ENCODE assay signal across 10 cellular contexts in genomic region chr19:11379857-11380350, GRCh38. TPM values are rescaled to one million over a fixed set of nuclear protein-coding genes. Genes with fewer than 3 reads are reported as not detected.
DNase-seq lines count a peak whose midpoint lies in the region; ATAC-seq, FAIRE-seq and TF ChIP-seq lines count a peak whose summit lies in the region.
"Had no signal": no experiment of that assay in that cellular context is flagged by ENCODE, and none has a peak within 500 bp of the region (broad histone marks: within the 10 kb centered on the region; RNA-seq: fewer than 3 reads in every experiment).

No MANE protein-coding gene starts in this region.

- CTCF ChIA-PET in activated CD4-positive, alpha-beta memory T cell treated with anti-CD3 and anti-CD28 coated beads for 36 hours (lab: Charles Lee), result interaction anchor here (0.5 to 2.7 kb wide), 4 partner anchors 11 to 972 kb away, joined by 3 to 35 read pairs (median 14); partner anchors contain the start of gene ELAVL3

- H3K27ac Mint-ChIP-seq in activated CD4-positive, alpha-beta memory T cell treated with anti-CD3 and anti-CD28 coated beads for 36 hours, result peak overlapping the region; percentile 90

- peaks cover 21% of the 10 kb centered on the region for H3K36me3 Mint-ChIP-seq in activated CD4-positive, alpha-beta memory T cell treated with anti-CD3 and anti-CD28 coated beads for 36 hours

- ATAC-seq in HG03520 (IDR thresholded peaks at IDR 0.05; ENCODE audit: unreplicated experiment) (no peak), GM19351 (IDR thresholded peaks at IDR 0.05; ENCODE audit: unreplicated experiment) (no peak)

- peaks cover 19% of the 10 kb centered on the region for H3K27me3 ChIP-seq in left ventricle myocardium inferior (ENCODE audit: low read depth)
- H3K27me3 ChIP-seq in keratinocyte (ENCODE audit: control insufficient read depth, extremely low read depth, insufficient read depth, low read length), result peaks cover 9% of the 10 kb centered on the region
- H3K27me3 ChIP-seq in vagina, result no peaks in the 10 kb centered on the region
- H3K27me3 ChIP-seq: brain microvascular endothelial cell had no signal

- no peak for FAIRE-seq in keratinocyte (lab: Jason Lieb, UNC)

- H3K4me3 Mint-ChIP-seq in activated CD4-positive, alpha-beta memory T cell treated with anti-CD3 and anti-CD28 coated beads for 36 hours, result peak overlapping the region; percentile 81

- H3K36me3 ChIP-seq in left ventricle myocardium inferior (no peaks in the 10 kb centered on the region), keratinocyte (ENCODE audit: control insufficient read depth in 2 of 2, extremely low read depth in 1 of 2, insufficient read depth in 2 of 2, low read length in 2 of 2) (no peaks in the 10 kb centered on the region), vagina (no peaks in the 10 kb centered on the region)
- H3K36me3 ChIP-seq: brain microvascular endothelial cell, suprapubic skin had no signal

- no peak for TF ChIP-seq CTCF in left ventricle myocardium inferior (IDR thresholded peaks at IDR 0.05; ENCODE audit: borderline replicate concordance)
- no peak for TF ChIP-seq CTCF in keratinocyte (optimal IDR thresholded peaks at IDR 0.05 in 1 of 3, IDR thresholded peaks at IDR 0.05 in 1 of 3, conservative IDR thresholded peaks at IDR 0.05 in 1 of 3; ENCODE audit: extremely low read depth in 1 of 3, insufficient read depth in 2 of 3, low read length in 3 of 3)
- no peak for TF ChIP-seq CTCF in vagina (IDR thresholded peaks at IDR 0.05)

- no peak overlapping the region for H3K9ac ChIP-seq in keratinocyte (ENCODE audit: control insufficient read depth, extremely low read depth, insufficient read depth, low read length)

- H3K4me2 ChIP-seq in keratinocyte (ENCODE audit: control insufficient read depth, extremely low read depth, insufficient read depth, low read depth, low read length), result peak overlapping the region; percentile 97

- H2AFZ ChIP-seq in keratinocyte (ENCODE audit: control insufficient read depth, low read length), result no peak overlapping the region

- no peak for TF ChIP-seq POLR2A in vagina (IDR thresholded peaks at IDR 0.05)

- H3K9me3 ChIP-seq in left ventricle myocardium inferior (replicated peaks) (no peaks in the 10 kb centered on the region), keratinocyte (ENCODE audit: control insufficient read depth, low read depth, low read length) (no peaks in the 10 kb centered on the region), vagina (no peaks in the 10 kb centered on the region)
- H3K9me3 ChIP-seq: suprapubic skin had no signal

- peaks cover 43% of the 10 kb centered on the region for H3K4me1 Mint-ChIP-seq in activated CD4-positive, alpha-beta memory T cell treated with anti-CD3 and anti-CD28 coated beads for 36 hours (ENCODE audit: low read depth)

- H3K9me3 Mint-ChIP-seq in activated CD4-positive, alpha-beta memory T cell treated with anti-CD3 and anti-CD28 coated beads for 36 hours, result no peaks in the 10 kb centered on the region

- DNase-seq in left ventricle myocardium inferior (no peak), cardiac septum (ENCODE audit: low spot score) (no peak), keratinocyte (ENCODE audit: low read depth, low spot score) (no peak), vagina (ENCODE audit: extremely low spot score in 2 of 2) (no peak), HuH-7 (ENCODE audit: low spot score) (no peak)
- DNase-seq in activated CD4-positive, alpha-beta memory T cell treated with anti-CD3 and anti-CD28 coated beads for 36 hours, result no peak

- H3K9me1 ChIP-seq in keratinocyte (ENCODE audit: control insufficient read depth, extremely low read depth, insufficient read depth, low read length), result peaks cover 7% of the 10 kb centered on the region

- H3K4me3 ChIP-seq in left ventricle myocardium inferior (peak overlapping the region; percentile 73), keratinocyte (ENCODE audit: control insufficient read depth in 2 of 3, extremely low read depth in 1 of 3, insufficient read depth in 2 of 3, low read depth in 1 of 3, low read length in 3 of 3) (peak overlapping the region in 1 of 3 experiments; percentile 85), vagina (peak overlapping the region; percentile 51 to 69)

- H3K4me1 ChIP-seq in left ventricle myocardium inferior (peaks cover 79% of the 10 kb centered on the region), keratinocyte (ENCODE audit: control insufficient read depth, extremely low read depth, insufficient read depth, low read length) (peaks cover 52% of the 10 kb centered on the region), vagina (peaks cover 82% of the 10 kb centered on the region)

- dilution Hi-C loops in keratinocyte (cut with MboI; ENCODE audit: extremely low pct_ligation_motif_present, low sequenced_read_pairs), result no loop called here

- no peaks in the 10 kb centered on the region for H4K20me1 ChIP-seq in keratinocyte (ENCODE audit: control insufficient read depth, extremely low read depth, insufficient read depth, low read length)

- H3K27ac ChIP-seq in left ventricle myocardium inferior (replicated peaks) (no peak overlapping the region), keratinocyte (ENCODE audit: control insufficient read depth, insufficient read depth, low read length) (no peak overlapping the region), vagina (peak overlapping the region; percentile 94)

- intact Hi-C loops in left ventricle myocardium inferior (cut with micrococcal nuclease) (no loop called here), cardiac septum (cut with DNase I) (loop anchor here (2.0 to 5.0 kb wide), 5 partner anchors 33 to 102 kb away; partner anchors contain the start of genes CCDC159, ELAVL3, ODAD3 and PRKCSH), vagina (cut with DNase I) (loop anchor here (2.0 to 5.0 kb wide), 3 partner anchors 42 to 85 kb away; no protein-coding TSS in a partner anchor)
- intact Hi-C loops in activated CD4-positive, alpha-beta memory T cell treated with anti-CD3 and anti-CD28 coated beads for 36 hours (cut with micrococcal nuclease), result loop anchor here (2.0 kb wide), 1 partner anchor 103 kb away; no protein-coding TSS in a partner anchor

- POLR2A ChIA-PET in activated CD4-positive, alpha-beta memory T cell treated with anti-CD3 and anti-CD28 coated beads for 36 hours (lab: Charles Lee), result interaction anchor here (1.8 to 2.6 kb wide), 2 partner anchors 34 to 103 kb away, joined by 6 to 9 read pairs; partner anchors contain the start of genes CCDC159 and TMEM205

- peaks cover 10% of the 10 kb centered on the region for H3K27me3 Mint-ChIP-seq in activated CD4-positive, alpha-beta memory T cell treated with anti-CD3 and anti-CD28 coated beads for 36 hours

- peaks cover 4% of the 10 kb centered on the region for H3K79me2 ChIP-seq in keratinocyte (ENCODE audit: control insufficient read depth, insufficient read depth, low read length)

RNA-seq across cellular contexts. Expression of gene EPOR, which starts 4.2 kb away (rescaled TPM):
- total RNA-seq in left ventricle myocardium inferior (6.0 TPM), cardiac septum (5.6 TPM), vagina (14.5 TPM)
- total RNA-seq in activated CD4-positive, alpha-beta memory T cell treated with anti-CD3 and anti-CD28 coated beads for 36 hours, result 1 to 10 TPM; 8.6 to 9.0 TPM
- polyA plus RNA-seq in keratinocyte, result 0.68 to 0.94 TPM (median 0.85 TPM) in 3 replicates
- 0.17 TPM for polyA plus RNA-seq in keratinocyte (2011; ENCODE audit: low read depth)
- polyA plus RNA-seq in keratinocyte (2011; cell fraction: cytosol; rRNA removed), result 0.41 and 0.95 TPM in 2 replicates
- 0.80 and 1.5 TPM in 2 replicates for polyA plus RNA-seq in keratinocyte (2011; cell fraction: nucleus; rRNA removed)
- polyA plus RNA-seq in keratinocyte (2012; ENCODE audit: low replicate concordance), result 0.71 and 1.0 TPM in 2 replicates
- 0.26 to 0.52 TPM (median 0.43 TPM) in 3 replicates for polyA minus RNA-seq in keratinocyte
- polyA minus RNA-seq in keratinocyte (2011; cell fraction: cytosol; rRNA and poly(A)+ RNA removed), result 3.3 TPM
- polyA minus RNA-seq in keratinocyte (2011; cell fraction: nucleus; rRNA and poly(A)+ RNA removed), result 0.31 and 0.63 TPM in 2 replicates

RNA-seq across cellular contexts. Expression of gene SWSAP1, which starts 5.4 kb away (rescaled TPM):
- total RNA-seq in left ventricle myocardium inferior, result 1.1 TPM
- 1.3 TPM for total RNA-seq in cardiac septum
- 1 to 10 TPM; 1.5 to 1.7 TPM for total RNA-seq in activated CD4-positive, alpha-beta memory T cell treated with anti-CD3 and anti-CD28 coated beads for 36 hours
- 2.1 to 2.5 TPM (median 2.2 TPM) in 3 replicates for polyA plus RNA-seq in keratinocyte
- 0.62 TPM for polyA plus RNA-seq in keratinocyte (2011; ENCODE audit: low read depth)
- polyA plus RNA-seq in keratinocyte (2011; cell fraction: cytosol; rRNA removed), result 1.4 and 2.0 TPM in 2 replicates
- polyA plus RNA-seq in keratinocyte (2011; cell fraction: nucleus; rRNA removed), result 2.1 and 2.3 TPM in 2 replicates
- polyA plus RNA-seq in keratinocyte (2012; ENCODE audit: low replicate concordance), result 2.1 and 3.2 TPM in 2 replicates
- polyA minus RNA-seq in keratinocyte, result 0.77 to 1.4 TPM (median 1.1 TPM) in 3 replicates
- not detected for polyA minus RNA-seq in keratinocyte (2011; cell fraction: cytosol; rRNA and poly(A)+ RNA removed)
- 0.53 and 0.54 TPM in 2 replicates for polyA minus RNA-seq in keratinocyte (2011; cell fraction: nucleus; rRNA and poly(A)+ RNA removed)
- 1.5 TPM for total RNA-seq in vagina

RNA-seq across cellular contexts. Expression of gene PLPPR2, which starts 24.7 kb away (rescaled TPM):
- total RNA-seq in left ventricle myocardium inferior, result 10.6 TPM
- 19.3 TPM for total RNA-seq in cardiac septum
- total RNA-seq in activated CD4-positive, alpha-beta memory T cell treated with anti-CD3 and anti-CD28 coated beads for 36 hours, result 1 to 10 TPM; 3.6 to 4.7 TPM
- polyA plus RNA-seq in keratinocyte, result 3.5 to 9.1 TPM (median 5.7 TPM) in 3 replicates
- polyA plus RNA-seq in keratinocyte (2011; ENCODE audit: low read depth), result 1.7 TPM
- 5.9 and 12.7 TPM in 2 replicates for polyA plus RNA-seq in keratinocyte (2011; cell fraction: cytosol; rRNA removed)
- polyA plus RNA-seq in keratinocyte (2011; cell fraction: nucleus; rRNA removed), result 14.4 and 18.4 TPM in 2 replicates
- polyA plus RNA-seq in keratinocyte (2012; ENCODE audit: low replicate concordance), result 14.6 and 28.9 TPM in 2 replicates
- polyA minus RNA-seq in keratinocyte, result 5.0 to 12.7 TPM (median 7.2 TPM) in 3 replicates
- polyA minus RNA-seq in keratinocyte (2011; cell fraction: cytosol; rRNA and poly(A)+ RNA removed), result 15.7 TPM
- 5.4 and 7.9 TPM in 2 replicates for polyA minus RNA-seq in keratinocyte (2011; cell fraction: nucleus; rRNA and poly(A)+ RNA removed)
- 16.5 TPM for total RNA-seq in vagina

RNA-seq across cellular contexts. Expression of gene CCDC159, which starts 33.6 kb away (rescaled TPM):
- total RNA-seq in left ventricle myocardium inferior (24.5 TPM), cardiac septum (24.2 TPM), vagina (24.1 TPM)
- 10 to 100 TPM; 16.0 to 18.0 TPM for total RNA-seq in activated CD4-positive, alpha-beta memory T cell treated with anti-CD3 and anti-CD28 coated beads for 36 hours
- polyA plus RNA-seq in keratinocyte, result 6.4 to 9.1 TPM (median 7.5 TPM) in 3 replicates
- polyA plus RNA-seq in keratinocyte (2011; ENCODE audit: low read depth), result 7.4 TPM
- 3.3 and 4.9 TPM in 2 replicates for polyA plus RNA-seq in keratinocyte (2011; cell fraction: cytosol; rRNA removed)
- polyA plus RNA-seq in keratinocyte (2011; cell fraction: nucleus; rRNA removed), result 26.4 and 27.5 TPM in 2 replicates
- 7.6 and 11.5 TPM in 2 replicates for polyA plus RNA-seq in keratinocyte (2012; ENCODE audit: low replicate concordance)
- polyA minus RNA-seq in keratinocyte, result 0.89 to 5.7 TPM (median 4.7 TPM) in 3 replicates
- polyA minus RNA-seq in keratinocyte (2011; cell fraction: cytosol; rRNA and poly(A)+ RNA removed), result 7.1 TPM
- polyA minus RNA-seq in keratinocyte (2011; cell fraction: nucleus; rRNA and poly(A)+ RNA removed), result 3.4 and 7.3 TPM in 2 replicates

RNA-seq across cellular contexts. Expression of gene TMEM205, which starts 33.8 kb away (rescaled TPM):
- total RNA-seq in left ventricle myocardium inferior (77.8 TPM), cardiac septum (75.7 TPM), vagina (173 TPM)
- total RNA-seq in activated CD4-positive, alpha-beta memory T cell treated with anti-CD3 and anti-CD28 coated beads for 36 hours, result 10 to 100 TPM; 31.1 to 33.2 TPM
- 65.5 to 107 TPM (median 91.7 TPM) in 3 replicates for polyA plus RNA-seq in keratinocyte
- polyA plus RNA-seq in keratinocyte (2011; ENCODE audit: low read depth), result 11.6 TPM
- polyA plus RNA-seq in keratinocyte (2011; cell fraction: cytosol; rRNA removed), result 104 and 173 TPM in 2 replicates
- polyA plus RNA-seq in keratinocyte (2011; cell fraction: nucleus; rRNA removed), result 138 and 164 TPM in 2 replicates
- polyA plus RNA-seq in keratinocyte (2012; ENCODE audit: low replicate concordance), result 66.9 and 77.4 TPM in 2 replicates
- 59.6 to 78.6 TPM (median 77.0 TPM) in 3 replicates for polyA minus RNA-seq in keratinocyte
- 63.3 TPM for polyA minus RNA-seq in keratinocyte (2011; cell fraction: cytosol; rRNA and poly(A)+ RNA removed)
- polyA minus RNA-seq in keratinocyte (2011; cell fraction: nucleus; rRNA and poly(A)+ RNA removed), result 21.9 and 24.1 TPM in 2 replicates
